Comparison of ENCODE assay signal across 8 cellular contexts in genomic region chr17:77958716-77959215, GRCh38. TPM values are rescaled to one million over a fixed set of nuclear protein-coding genes. Genes with fewer than 3 reads are reported as not detected.
DNase-seq lines count a peak whose midpoint lies in the region; ATAC-seq, FAIRE-seq and TF ChIP-seq lines count a peak whose summit lies in the region.

No MANE protein-coding gene starts in this region.

- no peak for FAIRE-seq in keratinocyte (lab: Jason Lieb, UNC)

- TF ChIP-seq CTCF in HFFc6 (IDR thresholded peaks at IDR 0.05) = no peak; the same call in 1 of the 2 replicates
- TF ChIP-seq CTCF in keratinocyte (optimal IDR thresholded peaks at IDR 0.05 in 1 of 3, IDR thresholded peaks at IDR 0.05 in 1 of 3, conservative IDR thresholded peaks at IDR 0.05 in 1 of 3; ENCODE audit: extremely low read depth in 1 of 3, insufficient read depth in 2 of 3, low read length in 3 of 3) = no peak
- TF ChIP-seq CTCF in transverse colon (IDR thresholded peaks at IDR 0.05) = no peak
- no peak for TF ChIP-seq CTCF in CD14-positive monocyte (IDR thresholded peaks at IDR 0.05)

- no peak overlapping the region for H3K27ac ChIP-seq in SK-N-MC
- no peak overlapping the region for H3K27ac ChIP-seq in keratinocyte (ENCODE audit: control insufficient read depth, insufficient read depth, low read length)
- peak overlapping the region; percentile 81 to 92 (median 82) for H3K27ac ChIP-seq in transverse colon

- H2AFZ ChIP-seq in keratinocyte (ENCODE audit: control insufficient read depth, low read length) = no peak overlapping the region

- H3K4me3 ChIP-seq in SK-N-MC (peak overlapping the region; percentile 78), keratinocyte (ENCODE audit: control insufficient read depth in 2 of 3, extremely low read depth in 1 of 3, insufficient read depth in 2 of 3, low read depth in 1 of 3, low read length in 3 of 3) (peak overlapping the region in 2 of 3 experiments; percentile 43 to 50), transverse colon (peak overlapping the region in 3 of 4 donors; percentile 49 to 76 (median 65))

- no peak overlapping the region for H3K9ac ChIP-seq in SK-N-MC (ENCODE audit: insufficient read length)
- H3K9ac ChIP-seq in keratinocyte (ENCODE audit: control insufficient read depth, extremely low read depth, insufficient read depth, low read length) = peak overlapping the region; percentile 26

- no peaks in the 10 kb centered on the region for H3K9me3 Mint-ChIP-seq in HFFc6
- peaks cover 0 to 23% (median 10%) of the 10 kb centered on the region in 7 donors for H3K9me3 Mint-ChIP-seq in CD14-positive monocyte

- H3K36me3 ChIP-seq in SK-N-MC (ENCODE audit: insufficient read depth, low read length) = no peaks in the 10 kb centered on the region
- H3K36me3 ChIP-seq in keratinocyte (ENCODE audit: control insufficient read depth in 2 of 2, extremely low read depth in 1 of 2, insufficient read depth in 2 of 2, low read length in 2 of 2) = no peaks in the 10 kb centered on the region
- H3K36me3 ChIP-seq in transverse colon = no peaks in the 10 kb centered on the region

- H3K27ac Mint-ChIP-seq in HFFc6 = no peak overlapping the region
- H3K27ac Mint-ChIP-seq in CD14-positive monocyte = no peak overlapping the region

- in situ Hi-C loops in transverse colon (cut with MboI; ENCODE audit: low pct_ligation_motif_present in 1 of 4, low pct_unique_long_range_greater_than_20kb in 1 of 4, low sequenced_read_pairs in 3 of 4) = no loop called here

- no peaks in the 10 kb centered on the region for H3K36me3 Mint-ChIP-seq in HFFc6 (ENCODE audit: low read depth)
- H3K36me3 Mint-ChIP-seq in CD14-positive monocyte = peaks cover 4 to 20% of the 10 kb centered on the region in 2 donors

- ATAC-seq in GM18505 (IDR thresholded peaks at IDR 0.05; ENCODE audit: unreplicated experiment) = peak; percentile 13

- TF ChIP-seq POLR2A in GM18505 (IDR thresholded peaks at IDR 0.05; ENCODE audit: borderline replicate concordance, extremely low read depth, insufficient read depth, insufficient read length) (no peak), transverse colon (IDR thresholded peaks at IDR 0.05) (no peak)

- H3K4me3 Mint-ChIP-seq in HFFc6 = peak overlapping the region; percentile 53; the same call in 1 of the 2 replicates
- no peak overlapping the region for H3K4me3 Mint-ChIP-seq in CD14-positive monocyte

- no peaks in the 10 kb centered on the region for H3K9me1 ChIP-seq in keratinocyte (ENCODE audit: control insufficient read depth, extremely low read depth, insufficient read depth, low read length)

- H3K4me1 Mint-ChIP-seq in HFFc6 (ENCODE audit: low read depth) (peaks cover 37% of the 10 kb centered on the region), CD14-positive monocyte (peaks cover 31% of the 10 kb centered on the region)

- 0% methylated on average over 22 of the region's 96 CpGs; no CpG with 5 or more reads in 1 of the 2 donors for WGBS in transverse colon (ENCODE audit: low coverage in 1 of 2), 2 donors

- H3K9me3 ChIP-seq in SK-N-MC (ENCODE audit: low read depth, low read length) = no peaks in the 10 kb centered on the region
- no peaks in the 10 kb centered on the region for H3K9me3 ChIP-seq in keratinocyte (ENCODE audit: control insufficient read depth, low read depth, low read length)
- H3K9me3 ChIP-seq in transverse colon = no peaks in the 10 kb centered on the region

- no peaks in the 10 kb centered on the region for H4K20me1 ChIP-seq in keratinocyte (ENCODE audit: control insufficient read depth, extremely low read depth, insufficient read depth, low read length)

- H3K27me3 ChIP-seq in keratinocyte (ENCODE audit: control insufficient read depth, extremely low read depth, insufficient read depth, low read length) (peaks cover 46% of the 10 kb centered on the region), transverse colon (peaks cover 23% of the 10 kb centered on the region)

- H3K4me1 ChIP-seq in keratinocyte (ENCODE audit: control insufficient read depth, extremely low read depth, insufficient read depth, low read length) (no peaks in the 10 kb centered on the region), transverse colon (peaks cover 0 to 39% (median 23%) of the 10 kb centered on the region in 4 donors)

- H3K79me2 ChIP-seq in keratinocyte (ENCODE audit: control insufficient read depth, insufficient read depth, low read length) = no peaks in the 10 kb centered on the region

- peaks cover 36% of the 10 kb centered on the region for H3K27me3 Mint-ChIP-seq in HFFc6 (ENCODE audit: insufficient read depth)
- H3K27me3 Mint-ChIP-seq in CD14-positive monocyte (ENCODE audit: low read depth in 3 of 3) = peaks cover 61 to 66% (median 65%) of the 10 kb centered on the region in 3 donors

- no peak for TF ChIP-seq EP300 in transverse colon (IDR thresholded peaks at IDR 0.05; ENCODE audit: low read depth)

- H3K4me2 ChIP-seq in keratinocyte (ENCODE audit: control insufficient read depth, extremely low read depth, insufficient read depth, low read depth, low read length) = no peak overlapping the region

- intact Hi-C loops in transverse colon (cut with DNase I; ENCODE audit: low total_unique reads) (no loop called here), CD14-positive monocyte (cut with micrococcal nuclease) (loop anchor here (5.0 to 10.0 kb wide), 3 partner anchors 41 to 94 kb away; no protein-coding TSS in a partner anchor)

- DNase-seq in HFFc6 (no peak), SK-N-MC (ENCODE audit: low read depth, low spot score) (no peak), keratinocyte (ENCODE audit: low read depth, low spot score) (no peak), transverse colon (no peak), NCI-H1694 (lab: John Stamatoyannopoulos, UW) (no peak), CD14-positive monocyte (ENCODE audit: low spot score) (no peak), globus pallidus (ENCODE audit: low spot score) (no peak)

- dilution Hi-C loops in keratinocyte (cut with MboI; ENCODE audit: extremely low pct_ligation_motif_present, low sequenced_read_pairs) = no loop called here

RNA-seq across cellular contexts. Expression of gene TNRC6C, which starts 0.3 kb away (rescaled TPM):
- total RNA-seq in HFFc6 (2021; fragmentation: NEBNext Ultra II Directional; extraction: Animal tissue kit (Norgen Biotek cat#: 25700)) = 1 to 10 TPM; 6.3 to 9.0 (median 7.5) TPM
- polyA plus RNA-seq in keratinocyte = 0.34 to 0.95 TPM (median 0.36 TPM) in 3 replicates
- polyA plus RNA-seq in keratinocyte (2011; ENCODE audit: low read depth) = 1.1 TPM
- polyA plus RNA-seq in keratinocyte (2011; cell fraction: cytosol; rRNA removed) = 0.15 and 0.25 TPM in 2 replicates
- 1.3 and 1.4 TPM in 2 replicates for polyA plus RNA-seq in keratinocyte (2011; cell fraction: nucleus; rRNA removed)
- polyA plus RNA-seq in keratinocyte (2012; ENCODE audit: low replicate concordance) = 0.78 and 1.1 TPM in 2 replicates
- 1.6 to 5.5 TPM (median 3.2 TPM) in 3 replicates for polyA minus RNA-seq in keratinocyte
- polyA minus RNA-seq in keratinocyte (2011; cell fraction: cytosol; rRNA and poly(A)+ RNA removed) = 5.6 TPM
- 1.6 and 3.4 TPM in 2 replicates for polyA minus RNA-seq in keratinocyte (2011; cell fraction: nucleus; rRNA and poly(A)+ RNA removed)
- 10 to 100 TPM in 2 of 4 donors, 1 to 10 TPM in 2; 7.5 to 16.9 (median 9.9) TPM for total RNA-seq in transverse colon
- under 1 TPM; 0.38 to 0.46 TPM for polyA plus RNA-seq in CD14-positive monocyte

Comparison
In these comparisons a context has a peak if more than half of its experiments do, and no peak if none do; other contexts are left out.
1. H3K27ac ChIP-seq: peak in transverse colon (4 of 4); none in SK-N-MC (single experiment) and keratinocyte (single experiment).
2. Peak in every context shown above with its lines, with median percentiles within 50 percentile points of each other: H3K4me3 ChIP-seq.